8 cellular contexts compared by ENCODE assay signal in the genomic region with DNA sequence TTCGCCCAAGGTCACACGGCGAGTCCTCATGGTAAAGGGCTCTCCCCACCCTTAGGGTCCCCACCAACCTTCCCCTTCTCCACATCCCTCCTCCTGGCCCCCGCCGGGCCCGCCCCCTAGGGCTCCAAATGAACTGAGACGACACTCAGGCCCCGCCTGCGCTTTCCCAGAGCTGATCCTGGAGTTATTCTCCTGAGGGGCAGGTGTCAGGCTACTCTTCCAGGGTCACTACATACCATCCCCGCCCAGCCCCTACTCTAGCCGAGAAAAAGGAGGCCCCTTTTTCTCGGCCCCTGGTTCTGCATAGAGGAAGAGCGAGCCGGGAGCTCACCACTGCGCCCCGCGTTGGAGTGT. TPM values are rescaled to one million over a fixed set of nuclear protein-coding genes. Genes with fewer than 3 reads are reported as not detected.
A peak's percentile ranks its signal among the peaks of the same experiment; 100 is the strongest.
DNase-seq lines count a peak whose midpoint lies in the region; ATAC-seq and TF ChIP-seq lines count a peak whose summit lies in the region.

No MANE protein-coding gene starts in this region.

- no peaks in the 10 kb centered on the region for H3K9me3 ChIP-seq in MM.1S (replicated peaks; ENCODE audit: insufficient read depth, low read length)
- no peaks in the 10 kb centered on the region for H3K9me3 ChIP-seq in skeletal muscle tissue (ENCODE audit: control insufficient read depth in 3 of 3, low read length in 3 of 3)

- peak; percentile 30 for DNase-seq in activated CD8-positive, alpha-beta memory T cell treated with anti-CD3 and anti-CD28 coated beads, Interleukin-2, amount 50 U/mL, for 4 hours
- no peak for DNase-seq in activated CD8-positive, alpha-beta memory T cell treated with anti-CD3 and anti-CD28 coated beads for 24 hours
- DNase-seq in MM.1S (no peak), hepatic stellate cell (ENCODE audit: low spot score) (peak; percentile 28), GF-D8 (lab: John Stamatoyannopoulos, UW) (no peak), DMS79 treated with DMSO at 0.1 percent for 48 hours (lab: John Stamatoyannopoulos, UW) (no peak)
- DNase-seq in activated naive CD4-positive, alpha-beta T cell treated with anti-CD3 and anti-CD28 coated beads, Interleukin-2, amount 50 U/mL, for 72 hours (ENCODE audit: low spot score in 2 of 2): peak in 1 of 2 donors; percentile 35

- no peaks in the 10 kb centered on the region for H3K36me3 ChIP-seq in MM.1S (replicated peaks; ENCODE audit: insufficient read depth, low read length)
- peaks cover 7 to 15% (median 7%) of the 10 kb centered on the region in 3 donors for H3K36me3 ChIP-seq in skeletal muscle tissue (ENCODE audit: control insufficient read depth in 3 of 3, insufficient read depth in 3 of 3, low read length in 3 of 3)

- H3K4me2 ChIP-seq in MM.1S (ENCODE audit: low read depth, low read length): peak overlapping the region; percentile 75

- peaks cover 18 to 24% of the 10 kb centered on the region in 2 donors for H3K36me3 Mint-ChIP-seq in activated naive CD4-positive, alpha-beta T cell treated with anti-CD3 and anti-CD28 coated beads, Interleukin-2, amount 50 U/mL, for 72 hours

- peaks cover 23% of the 10 kb centered on the region for H3F3A ChIP-seq in MM.1S (ENCODE audit: insufficient read depth, low read length)

- H3K27ac ChIP-seq in MM.1S (ENCODE audit: low read length) (peak overlapping the region; percentile 80; the same call in 1 of the 2 replicates), skeletal muscle tissue (ENCODE audit: low read depth, low read length) (peak overlapping the region; percentile 86)

- H3K9me3 Mint-ChIP-seq in activated naive CD4-positive, alpha-beta T cell treated with anti-CD3 and anti-CD28 coated beads, Interleukin-2, amount 50 U/mL, for 72 hours: no peaks in the 10 kb centered on the region

- H3K27ac Mint-ChIP-seq in activated naive CD4-positive, alpha-beta T cell treated with anti-CD3 and anti-CD28 coated beads, Interleukin-2, amount 50 U/mL, for 72 hours: peak overlapping the region; percentile 95 to 98

- peaks cover 54% of the 10 kb centered on the region for H3K79me2 ChIP-seq in MM.1S (ENCODE audit: low read length)

- H3K4me3 ChIP-seq in MM.1S (ENCODE audit: low read length) (peak overlapping the region; percentile 80), skeletal muscle tissue (ENCODE audit: low read length in 3 of 3) (peak overlapping the region; percentile 83 to 91 (median 84))

- H3K27me3 ChIP-seq in MM.1S (replicated peaks; ENCODE audit: insufficient read depth, low read length) (no peaks in the 10 kb centered on the region), skeletal muscle tissue (ENCODE audit: control insufficient read depth in 3 of 3, insufficient read depth in 3 of 3, low read length in 3 of 3) (no peaks in the 10 kb centered on the region)

- TF ChIP-seq CTCF in MM.1S (IDR thresholded peaks at IDR 0.05; ENCODE audit: low read length): no peak

- peak in 1 of 2 donors; percentile 0 for ATAC-seq in activated naive CD4-positive, alpha-beta T cell treated with anti-CD3 and anti-CD28 coated beads, Interleukin-2, amount 50 U/mL, for 72 hours

- no peaks in the 10 kb centered on the region for H3K9me2 ChIP-seq in MM.1S (replicated peaks; ENCODE audit: insufficient read depth, low read length)

- no peaks in the 10 kb centered on the region for H4K20me1 ChIP-seq in MM.1S (ENCODE audit: insufficient read depth, low read length)

- H2AFZ ChIP-seq in MM.1S (ENCODE audit: low read length): peak overlapping the region; percentile 94

- H3K4me1 ChIP-seq in MM.1S (ENCODE audit: low read length) (peaks cover 15% of the 10 kb centered on the region), skeletal muscle tissue (ENCODE audit: control insufficient read depth in 3 of 3, insufficient read depth in 3 of 3, low read length in 3 of 3) (peaks cover 6 to 25% (median 12%) of the 10 kb centered on the region in 3 donors)

- peak overlapping the region; percentile 76 for H3K9ac ChIP-seq in MM.1S (ENCODE audit: low read length)
- H3K9ac ChIP-seq in skeletal muscle tissue (ENCODE audit: low read depth in 1 of 3, low read length in 3 of 3): peak overlapping the region; percentile 73 to 89 (median 84)

RNA-seq across cellular contexts. Expression of a gene that starts 0.3 kb away (rescaled TPM):
- 10 to 100 TPM; 76.0 to 92.8 TPM for total RNA-seq in activated naive CD4-positive, alpha-beta T cell treated with anti-CD3 and anti-CD28 coated beads, Interleukin-2, amount 50 U/mL, for 72 hours
- 18.3 TPM for total RNA-seq in skeletal muscle tissue

RNA-seq across cellular contexts. Expression of a gene that starts 18.6 kb away (rescaled TPM):
- total RNA-seq in activated naive CD4-positive, alpha-beta T cell treated with anti-CD3 and anti-CD28 coated beads, Interleukin-2, amount 50 U/mL, for 72 hours: 100 to 1,000 TPM; 180 to 264 TPM
- 89.2 TPM for total RNA-seq in skeletal muscle tissue

Comparison
In these comparisons a context has a peak if more than half of its experiments do, and no peak if none do; other contexts are left out.
1. DNase-seq: peak in activated CD8-positive, alpha-beta memory T cell treated with anti-CD3 and anti-CD28 coated beads, Interleukin-2, amount 50 U/mL, for 4 hours (single experiment) and hepatic stellate cell (single experiment); none in activated CD8-positive, alpha-beta memory T cell treated with anti-CD3 and anti-CD28 coated beads for 24 hours (single experiment), MM.1S (single experiment), GF-D8 (single experiment) and DMS79 treated with DMSO at 0.1 percent for 48 hours (single experiment).